In the genomic region with DNA sequence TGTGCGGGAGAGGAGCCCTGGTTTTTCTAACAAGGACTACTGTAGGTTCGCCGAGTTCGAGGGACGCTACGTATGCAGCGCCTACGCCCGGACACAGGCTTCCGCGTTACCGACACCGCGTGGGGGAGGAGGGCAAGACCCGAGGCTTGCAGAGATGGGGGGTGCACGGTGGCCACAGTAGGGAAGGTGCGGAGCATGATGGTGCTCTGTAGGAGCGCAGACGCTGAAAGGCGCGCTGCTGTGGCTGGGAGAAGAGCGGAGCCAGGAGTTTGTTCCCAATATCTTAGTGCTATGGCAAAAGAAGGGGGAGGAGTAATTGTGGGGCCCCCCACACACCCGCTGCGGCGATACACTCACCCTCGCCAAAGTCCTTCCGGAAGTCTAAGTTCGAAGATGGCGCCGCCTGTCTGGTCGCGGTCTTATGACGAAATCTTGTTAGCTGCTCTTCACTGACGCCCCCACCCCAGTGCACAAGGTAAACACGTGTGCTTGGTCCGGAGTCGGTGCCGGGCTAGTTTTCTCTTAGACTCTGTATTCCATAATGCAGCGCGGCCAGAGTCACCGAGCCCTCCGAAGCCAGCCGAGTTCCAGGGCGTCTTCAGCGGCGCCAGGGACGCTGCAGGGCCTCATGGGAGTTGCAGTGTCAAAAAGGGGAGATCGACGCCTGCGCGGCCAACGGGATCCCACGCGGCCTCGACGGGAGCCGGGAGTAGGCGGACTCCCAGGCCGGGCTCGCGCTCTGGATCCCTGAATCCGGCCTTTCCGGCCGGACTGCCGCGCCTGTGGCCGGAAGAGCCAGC, we compare ENCODE assay signal across 1 cellular context.
TF ChIP-seq lines count a peak whose summit lies in the region.

A gene with protein sequence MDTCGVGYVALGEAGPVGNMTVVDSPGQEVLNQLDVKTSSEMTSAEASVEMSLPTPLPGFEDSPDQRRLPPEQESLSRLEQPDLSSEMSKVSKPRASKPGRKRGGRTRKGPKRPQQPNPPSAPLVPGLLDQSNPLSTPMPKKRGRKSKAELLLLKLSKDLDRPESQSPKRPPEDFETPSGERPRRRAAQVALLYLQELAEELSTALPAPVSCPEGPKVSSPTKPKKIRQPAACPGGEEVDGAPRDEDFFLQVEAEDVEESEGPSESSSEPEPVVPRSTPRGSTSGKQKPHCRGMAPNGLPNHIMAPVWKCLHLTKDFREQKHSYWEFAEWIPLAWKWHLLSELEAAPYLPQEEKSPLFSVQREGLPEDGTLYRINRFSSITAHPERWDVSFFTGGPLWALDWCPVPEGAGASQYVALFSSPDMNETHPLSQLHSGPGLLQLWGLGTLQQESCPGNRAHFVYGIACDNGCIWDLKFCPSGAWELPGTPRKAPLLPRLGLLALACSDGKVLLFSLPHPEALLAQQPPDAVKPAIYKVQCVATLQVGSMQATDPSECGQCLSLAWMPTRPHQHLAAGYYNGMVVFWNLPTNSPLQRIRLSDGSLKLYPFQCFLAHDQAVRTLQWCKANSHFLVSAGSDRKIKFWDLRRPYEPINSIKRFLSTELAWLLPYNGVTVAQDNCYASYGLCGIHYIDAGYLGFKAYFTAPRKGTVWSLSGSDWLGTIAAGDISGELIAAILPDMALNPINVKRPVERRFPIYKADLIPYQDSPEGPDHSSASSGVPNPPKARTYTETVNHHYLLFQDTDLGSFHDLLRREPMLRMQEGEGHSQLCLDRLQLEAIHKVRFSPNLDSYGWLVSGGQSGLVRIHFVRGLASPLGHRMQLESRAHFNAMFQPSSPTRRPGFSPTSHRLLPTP (minus strand): TSS at position 383 of the 800 bp plus-strand sequence. CDS start 13,210 bp downstream, outside the sequence.

TF ChIP-seq in H1, 55 proteins besides CTCF, POLR2A, EP300 and RAD21 (continues in another document):
- peak; percentile 90 for TF ChIP-seq KDM4A (IDR thresholded peaks at IDR 0.05; ENCODE audit: low read depth, low read length, severe bottlenecking)
- peak; percentile 14 to 78; a peak in 2 of 4 replicates for TF ChIP-seq SIN3A (conservative IDR thresholded peaks at IDR 0.05 in 1 of 2, IDR thresholded peaks at IDR 0.05 in 1 of 2; ENCODE audit: low read depth in 1 of 2, low read length in 2 of 2)
- TF ChIP-seq, protein P1, sequence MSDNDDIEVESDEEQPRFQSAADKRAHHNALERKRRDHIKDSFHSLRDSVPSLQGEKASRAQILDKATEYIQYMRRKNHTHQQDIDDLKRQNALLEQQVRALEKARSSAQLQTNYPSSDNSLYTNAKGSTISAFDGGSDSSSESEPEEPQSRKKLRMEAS (IDR thresholded peaks at IDR 0.05): peak; percentile 90
- TF ChIP-seq JUN (IDR thresholded peaks at IDR 0.05; ENCODE audit: low read depth, low read length): no peak
- no peak for TF ChIP-seq NRF1 (IDR thresholded peaks at IDR 0.05; ENCODE audit: low read depth, low read length)
- peak; percentile 32; the same call in 1 of the 2 replicates for TF ChIP-seq CEBPB (IDR thresholded peaks at IDR 0.05; ENCODE audit: low read depth, low read length)
- no peak for TF ChIP-seq KDM1A (IDR thresholded peaks at IDR 0.05; ENCODE audit: borderline replicate concordance, low read length)
- TF ChIP-seq RFX5 (IDR thresholded peaks at IDR 0.05; ENCODE audit: borderline replicate concordance, low read depth, low read length): no peak
- no peak for TF ChIP-seq MAFK (IDR thresholded peaks at IDR 0.05; ENCODE audit: low read depth, low read length)
- TF ChIP-seq RBBP5 (IDR thresholded peaks at IDR 0.05; ENCODE audit: borderline replicate concordance, low read depth, low read length): peak; percentile 90
- TF ChIP-seq CTBP2 (IDR thresholded peaks at IDR 0.05; ENCODE audit: borderline replicate concordance, insufficient read depth, insufficient read length, low read length): no peak
- peak; percentile 70; the same call in 1 of the 2 replicates for TF ChIP-seq ATF3 (IDR thresholded peaks at IDR 0.05; ENCODE audit: insufficient read depth, low read depth, low read length)
- TF ChIP-seq TEAD4 (IDR thresholded peaks at IDR 0.05; ENCODE audit: low read depth, low read length): no peak
- TF ChIP-seq HDAC2 (IDR thresholded peaks at IDR 0.05; ENCODE audit: borderline replicate concordance in 1 of 2, low read depth in 2 of 2, low read length in 2 of 2): peak in 1 of 2 experiments; percentile 43; a peak in 2 of 4 replicates
- no peak for TF ChIP-seq BACH1 (IDR thresholded peaks at IDR 0.05; ENCODE audit: low read length)
- TF ChIP-seq PHF8 (conservative IDR thresholded peaks at IDR 0.05; ENCODE audit: low read depth, low read length): peak; percentile 82
- peak; percentile 98 for TF ChIP-seq CREB1 (IDR thresholded peaks at IDR 0.05)
- no peak for TF ChIP-seq ZNF274 (IDR thresholded peaks at IDR 0.05; ENCODE audit: borderline replicate concordance, extremely low read depth, low read length)
- TF ChIP-seq TBP (IDR thresholded peaks at IDR 0.05; ENCODE audit: low read depth, low read length): peak; percentile 75
- no peak for TF ChIP-seq BCL11A (IDR thresholded peaks at IDR 0.05; ENCODE audit: low read depth in 2 of 2, low read length in 2 of 2)
- TF ChIP-seq RNF2 (IDR thresholded peaks at IDR 0.05; ENCODE audit: borderline replicate concordance, low read depth, low read length, missing control alignments, poor library complexity, severe bottlenecking): no peak
- peak; percentile 53 for TF ChIP-seq SAP30 (IDR thresholded peaks at IDR 0.05; ENCODE audit: insufficient read depth, insufficient replicate concordance, low read length)
- TF ChIP-seq, protein P2, sequence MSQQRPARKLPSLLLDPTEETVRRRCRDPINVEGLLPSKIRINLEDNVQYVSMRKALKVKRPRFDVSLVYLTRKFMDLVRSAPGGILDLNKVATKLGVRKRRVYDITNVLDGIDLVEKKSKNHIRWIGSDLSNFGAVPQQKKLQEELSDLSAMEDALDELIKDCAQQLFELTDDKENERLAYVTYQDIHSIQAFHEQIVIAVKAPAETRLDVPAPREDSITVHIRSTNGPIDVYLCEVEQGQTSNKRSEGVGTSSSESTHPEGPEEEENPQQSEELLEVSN (IDR thresholded peaks at IDR 0.05): peak; percentile 85
- TF ChIP-seq, protein P3, sequence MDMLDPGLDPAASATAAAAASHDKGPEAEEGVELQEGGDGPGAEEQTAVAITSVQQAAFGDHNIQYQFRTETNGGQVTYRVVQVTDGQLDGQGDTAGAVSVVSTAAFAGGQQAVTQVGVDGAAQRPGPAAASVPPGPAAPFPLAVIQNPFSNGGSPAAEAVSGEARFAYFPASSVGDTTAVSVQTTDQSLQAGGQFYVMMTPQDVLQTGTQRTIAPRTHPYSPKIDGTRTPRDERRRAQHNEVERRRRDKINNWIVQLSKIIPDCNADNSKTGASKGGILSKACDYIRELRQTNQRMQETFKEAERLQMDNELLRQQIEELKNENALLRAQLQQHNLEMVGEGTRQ (IDR thresholded peaks at IDR 0.05; ENCODE audit: low read length): peak; percentile 49; the same call in 1 of the 2 replicates
- peak; percentile 40; the same call in 1 of the 2 replicates for TF ChIP-seq SIX5 (IDR thresholded peaks at IDR 0.05; ENCODE audit: low read depth, low read length)
- TF ChIP-seq ASH2L (IDR thresholded peaks at IDR 0.05; ENCODE audit: low read length): peak; percentile 70
- no peak for TF ChIP-seq NANOG (IDR thresholded peaks at IDR 0.05; ENCODE audit: insufficient read depth, low read depth, low read length, poor library complexity, severe bottlenecking)
- peak; percentile 8; the same call in 1 of the 2 replicates for TF ChIP-seq SP1 (IDR thresholded peaks at IDR 0.05; ENCODE audit: low read depth, low read length)
- no peak for TF ChIP-seq CHD1 (IDR thresholded peaks at IDR 0.05; ENCODE audit: low read depth, low read length)
- TF ChIP-seq SP2 (IDR thresholded peaks at IDR 0.05; ENCODE audit: low read length): no peak
- peak; percentile 55 for TF ChIP-seq SRF (IDR thresholded peaks at IDR 0.05; ENCODE audit: low read depth, low read length)
- peak; percentile 25; the same call in 1 of the 2 replicates for TF ChIP-seq GTF2F1 (IDR thresholded peaks at IDR 0.05; ENCODE audit: borderline replicate concordance, low read depth, low read length)
- peak; percentile 77 for TF ChIP-seq KDM5A (IDR thresholded peaks at IDR 0.05; ENCODE audit: low read length)
- no peak for TF ChIP-seq TCF12 (IDR thresholded peaks at IDR 0.05; ENCODE audit: low read depth, low read length)
- no peak for TF ChIP-seq POU5F1 (IDR thresholded peaks at IDR 0.05; ENCODE audit: low read depth, low read length)
- TF ChIP-seq, protein P4, sequence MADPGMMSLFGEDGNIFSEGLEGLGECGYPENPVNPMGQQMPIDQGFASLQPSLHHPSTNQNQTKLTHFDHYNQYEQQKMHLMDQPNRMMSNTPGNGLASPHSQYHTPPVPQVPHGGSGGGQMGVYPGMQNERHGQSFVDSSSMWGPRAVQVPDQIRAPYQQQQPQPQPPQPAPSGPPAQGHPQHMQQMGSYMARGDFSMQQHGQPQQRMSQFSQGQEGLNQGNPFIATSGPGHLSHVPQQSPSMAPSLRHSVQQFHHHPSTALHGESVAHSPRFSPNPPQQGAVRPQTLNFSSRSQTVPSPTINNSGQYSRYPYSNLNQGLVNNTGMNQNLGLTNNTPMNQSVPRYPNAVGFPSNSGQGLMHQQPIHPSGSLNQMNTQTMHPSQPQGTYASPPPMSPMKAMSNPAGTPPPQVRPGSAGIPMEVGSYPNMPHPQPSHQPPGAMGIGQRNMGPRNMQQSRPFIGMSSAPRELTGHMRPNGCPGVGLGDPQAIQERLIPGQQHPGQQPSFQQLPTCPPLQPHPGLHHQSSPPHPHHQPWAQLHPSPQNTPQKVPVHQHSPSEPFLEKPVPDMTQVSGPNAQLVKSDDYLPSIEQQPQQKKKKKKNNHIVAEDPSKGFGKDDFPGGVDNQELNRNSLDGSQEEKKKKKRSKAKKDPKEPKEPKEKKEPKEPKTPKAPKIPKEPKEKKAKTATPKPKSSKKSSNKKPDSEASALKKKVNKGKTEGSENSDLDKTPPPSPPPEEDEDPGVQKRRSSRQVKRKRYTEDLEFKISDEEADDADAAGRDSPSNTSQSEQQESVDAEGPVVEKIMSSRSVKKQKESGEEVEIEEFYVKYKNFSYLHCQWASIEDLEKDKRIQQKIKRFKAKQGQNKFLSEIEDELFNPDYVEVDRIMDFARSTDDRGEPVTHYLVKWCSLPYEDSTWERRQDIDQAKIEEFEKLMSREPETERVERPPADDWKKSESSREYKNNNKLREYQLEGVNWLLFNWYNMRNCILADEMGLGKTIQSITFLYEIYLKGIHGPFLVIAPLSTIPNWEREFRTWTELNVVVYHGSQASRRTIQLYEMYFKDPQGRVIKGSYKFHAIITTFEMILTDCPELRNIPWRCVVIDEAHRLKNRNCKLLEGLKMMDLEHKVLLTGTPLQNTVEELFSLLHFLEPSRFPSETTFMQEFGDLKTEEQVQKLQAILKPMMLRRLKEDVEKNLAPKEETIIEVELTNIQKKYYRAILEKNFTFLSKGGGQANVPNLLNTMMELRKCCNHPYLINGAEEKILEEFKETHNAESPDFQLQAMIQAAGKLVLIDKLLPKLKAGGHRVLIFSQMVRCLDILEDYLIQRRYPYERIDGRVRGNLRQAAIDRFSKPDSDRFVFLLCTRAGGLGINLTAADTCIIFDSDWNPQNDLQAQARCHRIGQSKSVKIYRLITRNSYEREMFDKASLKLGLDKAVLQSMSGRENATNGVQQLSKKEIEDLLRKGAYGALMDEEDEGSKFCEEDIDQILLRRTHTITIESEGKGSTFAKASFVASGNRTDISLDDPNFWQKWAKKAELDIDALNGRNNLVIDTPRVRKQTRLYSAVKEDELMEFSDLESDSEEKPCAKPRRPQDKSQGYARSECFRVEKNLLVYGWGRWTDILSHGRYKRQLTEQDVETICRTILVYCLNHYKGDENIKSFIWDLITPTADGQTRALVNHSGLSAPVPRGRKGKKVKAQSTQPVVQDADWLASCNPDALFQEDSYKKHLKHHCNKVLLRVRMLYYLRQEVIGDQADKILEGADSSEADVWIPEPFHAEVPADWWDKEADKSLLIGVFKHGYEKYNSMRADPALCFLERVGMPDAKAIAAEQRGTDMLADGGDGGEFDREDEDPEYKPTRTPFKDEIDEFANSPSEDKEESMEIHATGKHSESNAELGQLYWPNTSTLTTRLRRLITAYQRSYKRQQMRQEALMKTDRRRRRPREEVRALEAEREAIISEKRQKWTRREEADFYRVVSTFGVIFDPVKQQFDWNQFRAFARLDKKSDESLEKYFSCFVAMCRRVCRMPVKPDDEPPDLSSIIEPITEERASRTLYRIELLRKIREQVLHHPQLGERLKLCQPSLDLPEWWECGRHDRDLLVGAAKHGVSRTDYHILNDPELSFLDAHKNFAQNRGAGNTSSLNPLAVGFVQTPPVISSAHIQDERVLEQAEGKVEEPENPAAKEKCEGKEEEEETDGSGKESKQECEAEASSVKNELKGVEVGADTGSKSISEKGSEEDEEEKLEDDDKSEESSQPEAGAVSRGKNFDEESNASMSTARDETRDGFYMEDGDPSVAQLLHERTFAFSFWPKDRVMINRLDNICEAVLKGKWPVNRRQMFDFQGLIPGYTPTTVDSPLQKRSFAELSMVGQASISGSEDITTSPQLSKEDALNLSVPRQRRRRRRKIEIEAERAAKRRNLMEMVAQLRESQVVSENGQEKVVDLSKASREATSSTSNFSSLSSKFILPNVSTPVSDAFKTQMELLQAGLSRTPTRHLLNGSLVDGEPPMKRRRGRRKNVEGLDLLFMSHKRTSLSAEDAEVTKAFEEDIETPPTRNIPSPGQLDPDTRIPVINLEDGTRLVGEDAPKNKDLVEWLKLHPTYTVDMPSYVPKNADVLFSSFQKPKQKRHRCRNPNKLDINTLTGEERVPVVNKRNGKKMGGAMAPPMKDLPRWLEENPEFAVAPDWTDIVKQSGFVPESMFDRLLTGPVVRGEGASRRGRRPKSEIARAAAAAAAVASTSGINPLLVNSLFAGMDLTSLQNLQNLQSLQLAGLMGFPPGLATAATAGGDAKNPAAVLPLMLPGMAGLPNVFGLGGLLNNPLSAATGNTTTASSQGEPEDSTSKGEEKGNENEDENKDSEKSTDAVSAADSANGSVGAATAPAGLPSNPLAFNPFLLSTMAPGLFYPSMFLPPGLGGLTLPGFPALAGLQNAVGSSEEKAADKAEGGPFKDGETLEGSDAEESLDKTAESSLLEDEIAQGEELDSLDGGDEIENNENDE (IDR thresholded peaks at IDR 0.05; ENCODE audit: insufficient replicate concordance, low read length): no peak
- TF ChIP-seq HDAC6 (IDR thresholded peaks at IDR 0.05; ENCODE audit: low read depth, low read length): no peak
- peak; percentile 78 for TF ChIP-seq ATF2 (IDR thresholded peaks at IDR 0.05; ENCODE audit: low read length)
- peak; percentile 74 for TF ChIP-seq TAF7 (optimal IDR thresholded peaks at IDR 0.05; ENCODE audit: borderline replicate concordance, low read depth, low read length)
- TF ChIP-seq GABPA (IDR thresholded peaks at IDR 0.05; ENCODE audit: borderline replicate concordance, insufficient read depth, low read length): no peak
- TF ChIP-seq BRCA1 (IDR thresholded peaks at IDR 0.05; ENCODE audit: low read depth, low read length): no peak
- TF ChIP-seq CBX5 (IDR thresholded peaks at IDR 0.05; ENCODE audit: low read depth, low read length): no peak
